Comparison of ENCODE assay signal across 1 cellular context in genomic region chr22:24516301-24516737, GRCh38.
A peak's percentile ranks its signal among the peaks of the same experiment; 100 is the strongest.
TF ChIP-seq lines count a peak whose summit lies in the region.

No MANE protein-coding gene starts in this region.

TF ChIP-seq in GM12878, 131 proteins besides CTCF, POLR2A, EP300 and RAD21:
- TF ChIP-seq RBBP5 (conservative IDR thresholded peaks at IDR 0.05) (no peak), CEBPZ (IDR thresholded peaks at IDR 0.05; ENCODE audit: low read depth, low read length) (no peak), GABPA (IDR thresholded peaks at IDR 0.05; ENCODE audit: low read depth) (no peak), ZNF274 (IDR thresholded peaks at IDR 0.05; ENCODE audit: insufficient read depth, insufficient read length) (no peak), SRF (IDR thresholded peaks at IDR 0.05; ENCODE audit: low read depth in 2 of 2, low read length in 2 of 2) (no peak), REST (IDR thresholded peaks at IDR 0.05; ENCODE audit: low read depth, low read length) (no peak), EED (IDR thresholded peaks at IDR 0.05; ENCODE audit: low read depth) (peak; percentile 60), ZBED1 (IDR thresholded peaks at IDR 0.05; ENCODE audit: borderline replicate concordance) (no peak), IKZF1 (conservative IDR thresholded peaks at IDR 0.05) (peak; percentile 23; the same call in 1 of the 2 replicates), YY1 (IDR thresholded peaks at IDR 0.05; ENCODE audit: low read depth, low read length) (no peak)
- TF ChIP-seq, protein P1, sequence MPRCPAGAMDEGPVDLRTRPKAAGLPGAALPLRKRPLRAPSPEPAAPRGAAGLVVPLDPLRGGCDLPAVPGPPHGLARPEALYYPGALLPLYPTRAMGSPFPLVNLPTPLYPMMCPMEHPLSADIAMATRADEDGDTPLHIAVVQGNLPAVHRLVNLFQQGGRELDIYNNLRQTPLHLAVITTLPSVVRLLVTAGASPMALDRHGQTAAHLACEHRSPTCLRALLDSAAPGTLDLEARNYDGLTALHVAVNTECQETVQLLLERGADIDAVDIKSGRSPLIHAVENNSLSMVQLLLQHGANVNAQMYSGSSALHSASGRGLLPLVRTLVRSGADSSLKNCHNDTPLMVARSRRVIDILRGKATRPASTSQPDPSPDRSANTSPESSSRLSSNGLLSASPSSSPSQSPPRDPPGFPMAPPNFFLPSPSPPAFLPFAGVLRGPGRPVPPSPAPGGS (IDR thresholded peaks at IDR 0.05; ENCODE audit: borderline replicate concordance, insufficient read depth, low read depth, low read length, poor library complexity, severe bottlenecking): no peak
